In genomic region chr1:183685112-183685713, GRCh38 we compare ENCODE assay signal across 1 cellular context.
TF ChIP-seq lines count a peak whose summit lies in the region.

No MANE protein-coding gene starts in this region.

TF ChIP-seq in HepG2, 621 proteins besides CTCF, POLR2A, EP300 and RAD21 (continued from another document):
- TF ChIP-seq ZNF414 (CRISPR knock-in tag; IDR thresholded peaks at IDR 0.05), result no peak
- TF ChIP-seq, protein P1, sequence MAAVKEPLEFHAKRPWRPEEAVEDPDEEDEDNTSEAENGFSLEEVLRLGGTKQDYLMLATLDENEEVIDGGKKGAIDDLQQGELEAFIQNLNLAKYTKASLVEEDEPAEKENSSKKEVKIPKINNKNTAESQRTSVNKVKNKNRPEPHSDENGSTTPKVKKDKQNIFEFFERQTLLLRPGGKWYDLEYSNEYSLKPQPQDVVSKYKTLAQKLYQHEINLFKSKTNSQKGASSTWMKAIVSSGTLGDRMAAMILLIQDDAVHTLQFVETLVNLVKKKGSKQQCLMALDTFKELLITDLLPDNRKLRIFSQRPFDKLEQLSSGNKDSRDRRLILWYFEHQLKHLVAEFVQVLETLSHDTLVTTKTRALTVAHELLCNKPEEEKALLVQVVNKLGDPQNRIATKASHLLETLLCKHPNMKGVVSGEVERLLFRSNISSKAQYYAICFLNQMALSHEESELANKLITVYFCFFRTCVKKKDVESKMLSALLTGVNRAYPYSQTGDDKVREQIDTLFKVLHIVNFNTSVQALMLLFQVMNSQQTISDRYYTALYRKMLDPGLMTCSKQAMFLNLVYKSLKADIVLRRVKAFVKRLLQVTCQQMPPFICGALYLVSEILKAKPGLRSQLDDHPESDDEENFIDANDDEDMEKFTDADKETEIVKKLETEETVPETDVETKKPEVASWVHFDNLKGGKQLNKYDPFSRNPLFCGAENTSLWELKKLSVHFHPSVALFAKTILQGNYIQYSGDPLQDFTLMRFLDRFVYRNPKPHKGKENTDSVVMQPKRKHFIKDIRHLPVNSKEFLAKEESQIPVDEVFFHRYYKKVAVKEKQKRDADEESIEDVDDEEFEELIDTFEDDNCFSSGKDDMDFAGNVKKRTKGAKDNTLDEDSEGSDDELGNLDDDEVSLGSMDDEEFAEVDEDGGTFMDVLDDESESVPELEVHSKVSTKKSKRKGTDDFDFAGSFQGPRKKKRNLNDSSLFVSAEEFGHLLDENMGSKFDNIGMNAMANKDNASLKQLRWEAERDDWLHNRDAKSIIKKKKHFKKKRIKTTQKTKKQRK (IDR thresholded peaks at IDR 0.05; ENCODE audit: low read length), result no peak
- peak; percentile 72 for TF ChIP-seq STAG1 (CRISPR knock-in tag; IDR thresholded peaks at IDR 0.05)
- TF ChIP-seq ZNF652 (CRISPR knock-in tag; IDR thresholded peaks at IDR 0.05; ENCODE audit: borderline replicate concordance, low read depth), result no peak
- TF ChIP-seq ZNF274 (CRISPR knock-in tag; IDR thresholded peaks at IDR 0.05), result no peak
- TF ChIP-seq GTF2F1 (IDR thresholded peaks at IDR 0.05; ENCODE audit: low read length), result no peak
- TF ChIP-seq TEAD3 (CRISPR knock-in tag; optimal IDR thresholded peaks at IDR 0.05; ENCODE audit: borderline replicate concordance), result no peak
- TF ChIP-seq ZNF644 (CRISPR knock-in tag; IDR thresholded peaks at IDR 0.05; ENCODE audit: low read depth), result no peak
- TF ChIP-seq NFAT5 (CRISPR knock-in tag; IDR thresholded peaks at IDR 0.05), result no peak
- 0 out of 2 replicates have a peak, but pooled peaks have one; percentile 12 for TF ChIP-seq SAP130 (CRISPR knock-in tag; IDR thresholded peaks at IDR 0.05; ENCODE audit: low read depth)
- TF ChIP-seq SMC3 (IDR thresholded peaks at IDR 0.05; ENCODE audit: low read length), result peak; percentile 90
- TF ChIP-seq ZNF333 (CRISPR knock-in tag; IDR thresholded peaks at IDR 0.05; ENCODE audit: borderline replicate concordance), result no peak
- TF ChIP-seq, protein P2, sequence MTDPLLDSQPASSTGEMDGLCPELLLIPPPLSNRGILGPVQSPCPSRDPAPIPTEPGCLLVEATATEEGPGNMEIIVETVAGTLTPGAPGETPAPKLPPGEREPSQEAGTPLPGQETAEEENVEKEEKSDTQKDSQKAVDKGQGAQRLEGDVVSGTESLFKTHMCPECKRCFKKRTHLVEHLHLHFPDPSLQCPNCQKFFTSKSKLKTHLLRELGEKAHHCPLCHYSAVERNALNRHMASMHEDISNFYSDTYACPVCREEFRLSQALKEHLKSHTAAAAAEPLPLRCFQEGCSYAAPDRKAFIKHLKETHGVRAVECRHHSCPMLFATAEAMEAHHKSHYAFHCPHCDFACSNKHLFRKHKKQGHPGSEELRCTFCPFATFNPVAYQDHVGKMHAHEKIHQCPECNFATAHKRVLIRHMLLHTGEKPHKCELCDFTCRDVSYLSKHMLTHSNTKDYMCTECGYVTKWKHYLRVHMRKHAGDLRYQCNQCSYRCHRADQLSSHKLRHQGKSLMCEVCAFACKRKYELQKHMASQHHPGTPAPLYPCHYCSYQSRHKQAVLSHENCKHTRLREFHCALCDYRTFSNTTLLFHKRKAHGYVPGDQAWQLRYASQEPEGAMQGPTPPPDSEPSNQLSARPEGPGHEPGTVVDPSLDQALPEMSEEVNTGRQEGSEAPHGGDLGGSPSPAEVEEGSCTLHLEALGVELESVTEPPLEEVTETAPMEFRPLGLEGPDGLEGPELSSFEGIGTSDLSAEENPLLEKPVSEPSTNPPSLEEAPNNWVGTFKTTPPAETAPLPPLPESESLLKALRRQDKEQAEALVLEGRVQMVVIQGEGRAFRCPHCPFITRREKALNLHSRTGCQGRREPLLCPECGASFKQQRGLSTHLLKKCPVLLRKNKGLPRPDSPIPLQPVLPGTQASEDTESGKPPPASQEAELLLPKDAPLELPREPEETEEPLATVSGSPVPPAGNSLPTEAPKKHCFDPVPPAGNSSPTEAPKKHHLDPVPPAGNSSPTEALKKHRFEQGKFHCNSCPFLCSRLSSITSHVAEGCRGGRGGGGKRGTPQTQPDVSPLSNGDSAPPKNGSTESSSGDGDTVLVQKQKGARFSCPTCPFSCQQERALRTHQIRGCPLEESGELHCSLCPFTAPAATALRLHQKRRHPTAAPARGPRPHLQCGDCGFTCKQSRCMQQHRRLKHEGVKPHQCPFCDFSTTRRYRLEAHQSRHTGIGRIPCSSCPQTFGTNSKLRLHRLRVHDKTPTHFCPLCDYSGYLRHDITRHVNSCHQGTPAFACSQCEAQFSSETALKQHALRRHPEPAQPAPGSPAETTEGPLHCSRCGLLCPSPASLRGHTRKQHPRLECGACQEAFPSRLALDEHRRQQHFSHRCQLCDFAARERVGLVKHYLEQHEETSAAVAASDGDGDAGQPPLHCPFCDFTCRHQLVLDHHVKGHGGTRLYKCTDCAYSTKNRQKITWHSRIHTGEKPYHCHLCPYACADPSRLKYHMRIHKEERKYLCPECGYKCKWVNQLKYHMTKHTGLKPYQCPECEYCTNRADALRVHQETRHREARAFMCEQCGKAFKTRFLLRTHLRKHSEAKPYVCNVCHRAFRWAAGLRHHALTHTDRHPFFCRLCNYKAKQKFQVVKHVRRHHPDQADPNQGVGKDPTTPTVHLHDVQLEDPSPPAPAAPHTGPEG (CRISPR knock-in tag; IDR thresholded peaks at IDR 0.05), result no peak
- TF ChIP-seq, protein P3, sequence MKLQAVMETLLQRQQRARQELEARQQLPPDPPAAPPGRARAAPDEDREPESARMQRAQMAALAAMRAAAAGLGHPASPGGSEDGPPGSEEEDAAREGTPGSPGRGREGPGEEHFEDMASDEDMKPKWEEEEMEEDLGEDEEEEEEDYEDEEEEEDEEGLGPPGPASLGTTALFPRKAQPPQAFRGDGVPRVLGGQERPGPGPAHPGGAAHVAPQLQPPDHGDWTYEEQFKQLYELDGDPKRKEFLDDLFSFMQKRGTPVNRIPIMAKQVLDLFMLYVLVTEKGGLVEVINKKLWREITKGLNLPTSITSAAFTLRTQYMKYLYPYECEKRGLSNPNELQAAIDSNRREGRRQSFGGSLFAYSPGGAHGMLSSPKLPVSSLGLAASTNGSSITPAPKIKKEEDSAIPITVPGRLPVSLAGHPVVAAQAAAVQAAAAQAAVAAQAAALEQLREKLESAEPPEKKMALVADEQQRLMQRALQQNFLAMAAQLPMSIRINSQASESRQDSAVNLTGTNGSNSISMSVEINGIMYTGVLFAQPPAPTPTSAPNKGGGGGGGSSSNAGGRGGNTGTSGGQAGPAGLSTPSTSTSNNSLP (IDR thresholded peaks at IDR 0.05; ENCODE audit: low read depth, low read length), result 0 out of 2 replicates have a peak, but pooled peaks have one; percentile 24
- TF ChIP-seq SMAD3 (CRISPR knock-in tag; IDR thresholded peaks at IDR 0.05), result no peak
